ENCODE assay signal across 34 cellular contexts in the genomic region with DNA sequence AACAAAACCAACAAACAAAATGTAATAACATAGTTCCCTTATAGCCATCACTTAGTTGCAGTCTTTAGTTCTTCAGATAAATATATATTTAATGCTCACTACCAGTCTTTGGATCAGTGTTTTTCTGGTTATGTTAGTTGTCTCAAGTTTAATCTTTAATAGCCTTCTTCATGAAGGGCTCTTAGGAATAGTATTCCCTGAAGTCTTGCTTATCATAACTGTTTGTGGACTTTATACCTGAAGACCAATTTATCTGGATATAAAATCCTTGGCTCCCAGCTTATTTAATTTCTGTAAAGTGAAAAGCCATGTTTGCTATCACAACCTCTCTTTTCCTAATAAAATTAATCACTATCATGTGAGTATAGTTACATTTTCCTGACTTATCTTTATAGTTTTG.
"Had no signal": no experiment of that assay in that cellular context is flagged by ENCODE, and none has a peak within 500 bp of the region (broad histone marks: within the 10 kb centered on the region; RNA-seq: fewer than 3 reads in every experiment).

No MANE protein-coding gene starts in this region.

- H3K27me3 ChIP-seq: MG63 had no signal

- DNase-seq: Karpas-422, Kasumi-1, MG63, MM.1S, MV-4-11, NCI-H1048, NCI-H1092, NCI-H1092 treated with DMSO at 0.1 percent for 48 hours, NCI-H1105, NCI-H1105 treated with DMSO at 0.1 percent for 48 hours, NCI-H1417, NCI-H1417 treated with DMSO at 0.1 percent for 48 hours, NCI-H1436, NCI-H1436 treated with DMSO at 0.1 percent for 48 hours, NCI-H146, NCI-H1694, NCI-H1694 treated with DMSO at 0.1 percent for 48 hours, NCI-H187, NCI-H187 treated with DMSO at 0.1 percent for 48 hours, NCI-H1930, NCI-H2029, NCI-H2029 treated with DMSO at 0.1 percent for 48 hours, NCI-H2081, NCI-H2081 treated with DMSO at 0.1 percent for 48 hours, NCI-H2107, NCI-H2171, NCI-H2171 treated with DMSO at 0.1 percent for 48 hours, NCI-H2227 treated with DMSO at 0.1 percent for 48 hours, NCI-H345, NCI-H446, NCI-H446 treated with DMSO at 0.1 percent for 48 hours, NCI-H510A, NCI-H510A treated with DMSO at 0.1 percent for 48 hours had no signal

- H3K27ac ChIP-seq: KMS-11 had no signal

- H3K36me3 ChIP-seq: MG63 had no signal

- H3K4me3 ChIP-seq: MG63 had no signal

- H3K9me3 ChIP-seq: MG63 had no signal
